In the genomic region with DNA sequence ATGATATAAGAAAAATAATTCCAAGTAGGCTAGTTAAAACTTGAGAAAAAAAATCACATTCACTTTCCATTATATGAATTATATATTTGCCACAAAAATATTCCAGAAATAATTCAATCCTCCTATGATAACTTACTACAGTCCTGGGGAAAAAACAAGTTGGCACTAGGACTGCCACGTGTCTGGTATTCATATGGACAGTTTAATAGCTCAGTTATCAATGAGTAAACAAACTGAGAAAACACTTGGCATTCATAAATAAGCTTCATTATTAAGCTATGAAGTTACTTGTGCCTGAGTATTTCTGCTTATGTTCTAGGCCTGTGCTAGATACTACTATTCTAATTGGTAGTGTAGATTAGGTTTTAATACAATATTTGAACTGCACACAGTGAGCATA, we compare ENCODE assay signal across 29 cellular contexts.
"Had no signal": no experiment of that assay in that cellular context is flagged by ENCODE, and none has a peak within 500 bp of the region (broad histone marks: within the 10 kb centered on the region; RNA-seq: fewer than 3 reads in every experiment).

No MANE protein-coding gene starts in this region.

- H3K27ac ChIP-seq: ascending aorta, cardiac muscle cell, WERI-Rb-1 had no signal

- H3K4me3 ChIP-seq: ascending aorta, cardiac muscle cell had no signal

- DNase-seq: activated CD4-positive, alpha-beta memory T cell treated with anti-CD3 and anti-CD28 coated beads for 36 hours; activated CD4-positive, alpha-beta T cell treated with anti-CD3 and anti-CD28 coated beads for 1 hour; activated CD4-positive, alpha-beta T cell treated with anti-CD3 and anti-CD28 coated beads for 36 hours; activated CD4-positive, alpha-beta T cell treated with anti-CD3 and anti-CD28 coated beads, Interleukin-2, amount 10 ng/mL, durations not matched to agents 24 days and 14 days; activated CD4-positive, alpha-beta T cell treated with anti-CD3 and anti-CD28 coated beads, Interleukin-2, amount 50 U/mL, for 1 hour; activated CD4-positive, alpha-beta T cell treated with anti-CD3 and anti-CD28 coated beads, Interleukin-2, amount 50 U/mL, for 4 hours; activated CD4-positive, CD25-positive, alpha-beta regulatory T cell; activated CD8-positive, alpha-beta memory T cell treated with anti-CD3 and anti-CD28 coated beads, Interleukin-2, amount 50 U/mL, for 4 hours; activated CD8-positive, alpha-beta T cell treated with anti-CD3 and anti-CD28 coated beads for 36 hours; activated effector memory CD4-positive, alpha-beta T cell treated with Interleukin-2 at 50 U/mL for 16 hours; activated gamma-delta T cell; activated naive CD4-positive, alpha-beta T cell treated with anti-CD3 and anti-CD28 coated beads, Interleukin-2, amount 10 ng/mL, durations not matched to agents 7 days and 5 days; activated naive CD4-positive, alpha-beta T cell treated with Interleukin-2 at 50 U/mL for 16 hours; activated naive CD8-positive, alpha-beta T cell treated with anti-CD3 and anti-CD28 coated beads, Interleukin-2, amount 10 ng/mL, durations not matched to agents 7 days and 5 days; activated naive CD8-positive, alpha-beta T cell treated with anti-CD3 and anti-CD28 coated beads, Interleukin-2, amount 50 U/mL, for 24 hours; activated T-cell treated with anti-CD3 and anti-CD28 coated beads, Interleukin-2, amount 50 U/mL, for 24 hours; activated T-cell treated with anti-CD3 and anti-CD28 coated beads, Interleukin-2, amount 50 U/mL, for 48 hours; amygdala; anterior cingulate cortex; caudate nucleus; cerebellar nuclear complex; T-helper 1 cell; T-helper 2 cell; T-helper 9 cell; WERI-Rb-1 had no signal

- H3K27me3 ChIP-seq: ascending aorta, cardiac muscle cell had no signal

- H3K4me1 ChIP-seq: ascending aorta had no signal

- H3K9me3 ChIP-seq: ascending aorta had no signal

- FAIRE-seq: bronchial epithelial cell, TTC549 had no signal
